In genomic region chr19:48770734-48771472, GRCh38 we compare ENCODE assay signal across 19 cellular contexts. TPM values are rescaled to one million over a fixed set of nuclear protein-coding genes. Genes with fewer than 3 reads are reported as not detected.
DNase-seq lines count a peak whose midpoint lies in the region; ATAC-seq and TF ChIP-seq lines count a peak whose summit lies in the region.
"Had no signal": no experiment of that assay in that cellular context is flagged by ENCODE, and none has a peak within 500 bp of the region (broad histone marks: within the 10 kb centered on the region; RNA-seq: fewer than 3 reads in every experiment).

No MANE protein-coding gene starts in this region.

- no peak overlapping the region for H4K91ac ChIP-seq in trophoblast cell (ENCODE audit: low read depth, low read length)

- no peaks in the 10 kb centered on the region for H3K27me3 ChIP-seq in trophoblast cell (ENCODE audit: insufficient read depth, low read length)
- peaks cover 8% of the 10 kb centered on the region for H3K27me3 ChIP-seq in BE2C
- no peaks in the 10 kb centered on the region for H3K27me3 ChIP-seq in heart left ventricle

- no peak overlapping the region for H2BK5ac ChIP-seq in trophoblast cell (ENCODE audit: low read depth, low read length, poor library complexity)

- no peaks in the 10 kb centered on the region for H3K9me3 ChIP-seq in trophoblast cell (ENCODE audit: insufficient read depth, low read depth, low read length)
- H3K9me3 ChIP-seq in BE2C, result no peaks in the 10 kb centered on the region
- no peaks in the 10 kb centered on the region for H3K9me3 ChIP-seq in heart left ventricle

- H4K12ac ChIP-seq in trophoblast cell (ENCODE audit: low read depth, low read length), result peak overlapping the region; percentile 35

- H3K4ac ChIP-seq in trophoblast cell (ENCODE audit: low read depth, low read length), result no peak overlapping the region

- no peak overlapping the region for H3K4me3 ChIP-seq in epithelial cell of esophagus (ENCODE audit: low read length)
- no peak overlapping the region for H3K4me3 ChIP-seq in trophoblast cell (ENCODE audit: low read depth, low read length)
- no peak overlapping the region for H3K4me3 ChIP-seq in BE2C (ENCODE audit: low read depth, low read length)
- H3K4me3 ChIP-seq in heart left ventricle, result no peak overlapping the region

- no peak overlapping the region for H2BK120ac ChIP-seq in trophoblast cell (ENCODE audit: insufficient read depth, low read length, poor library complexity)

- no peak for ATAC-seq in heart left ventricle
- ATAC-seq: activated T-helper 17 cell treated with anti-CD3 and anti-CD28 coated beads, Interleukin-2, amount 50 U/mL, for 72 hours; natural killer cell treated with Interleukin-12 subunit alpha and Interleukin-12 subunit beta and Interleukin-15 and Interleukin-18, amount 100 ng/mL, for 72 hours had no signal

- peak overlapping the region; percentile 46 for H4K8ac ChIP-seq in trophoblast cell (ENCODE audit: low read depth, low read length)

- no peak overlapping the region for H3K9ac ChIP-seq in trophoblast cell (ENCODE audit: low read length)

- TF ChIP-seq CTCF in epithelial cell of esophagus (IDR thresholded peaks at IDR 0.05; ENCODE audit: insufficient read depth, low read depth, low read length, missing control alignments) (no peak), BE2C (IDR thresholded peaks at IDR 0.05; ENCODE audit: low read depth, low read length) (no peak), heart left ventricle (IDR thresholded peaks at IDR 0.05) (no peak)

- no peaks in the 10 kb centered on the region for H3K79me2 ChIP-seq in trophoblast cell (ENCODE audit: control insufficient read depth, insufficient read depth, low read length, poor library complexity)

- H3K4me2 ChIP-seq in trophoblast cell (ENCODE audit: low read length), result no peak overlapping the region

- TF ChIP-seq POLR2A in heart left ventricle (IDR thresholded peaks at IDR 0.05), result no peak

- no peak overlapping the region for H3K23ac ChIP-seq in trophoblast cell (ENCODE audit: low read length)

- no peak overlapping the region for H3K18ac ChIP-seq in trophoblast cell (ENCODE audit: low read length)

- peak overlapping the region; percentile 79 for H2AFZ ChIP-seq in trophoblast cell (ENCODE audit: insufficient read depth, low read length, poor library complexity)

- no peak overlapping the region for H3K14ac ChIP-seq in trophoblast cell (ENCODE audit: low read length)

- intact Hi-C loops in heart left ventricle (cut with DNase I), result loop anchor here in 1 of 10 donors (10.0 kb wide), 1 partner anchor 96 kb away; the partner anchor contains the start of gene NTN5

- H2AK5ac ChIP-seq in trophoblast cell (ENCODE audit: low read length), result no peak overlapping the region

- H2BK12ac ChIP-seq in trophoblast cell (ENCODE audit: low read length), result no peak overlapping the region

- no peaks in the 10 kb centered on the region for H3K36me3 ChIP-seq in trophoblast cell (ENCODE audit: control insufficient read depth in 1 of 2, insufficient read depth in 2 of 2, low read length in 2 of 2)
- no peaks in the 10 kb centered on the region for H3K36me3 ChIP-seq in BE2C
- H3K36me3 ChIP-seq in heart left ventricle, result no peaks in the 10 kb centered on the region

- no peaks in the 10 kb centered on the region for H3K79me1 ChIP-seq in trophoblast cell (ENCODE audit: low read length)

- no peaks in the 10 kb centered on the region for H3K4me1 ChIP-seq in trophoblast cell (ENCODE audit: control insufficient read depth in 1 of 2, insufficient read depth in 2 of 2, low read length in 2 of 2)
- no peaks in the 10 kb centered on the region for H3K4me1 ChIP-seq in BE2C
- peaks cover 0 to 9% (median 0%) of the 10 kb centered on the region in 12 donors for H3K4me1 ChIP-seq in heart left ventricle

- H3K27ac ChIP-seq in trophoblast cell (ENCODE audit: low read depth, low read length) (no peak overlapping the region), heart left ventricle (no peak overlapping the region)

- no CpG with 5 or more reads among the region's 20 CpGs for WGBS in trophoblast cell (ENCODE audit: extremely low coverage, insufficient coverage, insufficient read length)
- 77 to 83% (median 81%) methylated on average over 20 of the region's 20 CpGs for WGBS in heart left ventricle, 4 donors

- DNase-seq in HPDE6-E6E7 (ENCODE audit: extremely low spot score), result peak; percentile 53
- peak; percentile 82 for DNase-seq in epithelial cell of esophagus (ENCODE audit: low read depth)
- DNase-seq in trophoblast cell, result peak; percentile 68
- DNase-seq in NCI-H524 (lab: John Stamatoyannopoulos, UW), result no peak
- DNase-seq in BE2C, result no peak
- no peak for DNase-seq in heart left ventricle
- DNase-seq: amniotic stem cell; CD4-positive, alpha-beta memory T cell; cerebellar nuclear complex; DMS79; NCI-H1694 treated with DMSO at 0.1 percent for 48 hours; NCI-H446 had no signal

RNA-seq across cellular contexts. Expression of gene FGF21, which starts 15.6 kb away (rescaled TPM):
- polyA plus RNA-seq in trophoblast cell (2013), result 0.74 and 0.75 TPM in 2 replicates
- 9.5 TPM for polyA plus RNA-seq in BE2C (2012; ENCODE audit: insufficient read depth, insufficient read length, low read depth)
- not detected for total RNA-seq in heart left ventricle
- not detected for polyA plus RNA-seq in heart left ventricle
- total RNA-seq: activated CD8-positive, alpha-beta memory T cell treated with anti-CD3 and anti-CD28 coated beads for 36 hours; activated T-helper 17 cell treated with anti-CD3 and anti-CD28 coated beads, Interleukin-2, amount 50 U/mL, for 72 hours; CD4-positive, alpha-beta memory T cell; frontal cortex; HT1080; natural killer cell treated with Interleukin-12 subunit alpha and Interleukin-12 subunit beta and Interleukin-15 and Interleukin-18, amount 100 ng/mL, for 72 hours; pulmonary artery endothelial cell; T-helper 1 cell treated with Interleukin-12 subunit alpha and Interleukin-12 subunit beta and Interleukin-4 antibody, amounts not matched to agents 30 ng/mL and 1 ng/mL, for 36 hours had no signal
- polyA plus RNA-seq: CD4-positive, alpha-beta memory T cell had no signal

RNA-seq across cellular contexts. Expression of gene FUT1, which starts 18.5 kb away (rescaled TPM):
- 0.71 and 0.79 TPM in 2 replicates for polyA plus RNA-seq in trophoblast cell (2013)
- 6.3 TPM for polyA plus RNA-seq in BE2C (2012; ENCODE audit: insufficient read depth, insufficient read length, low read depth)
- total RNA-seq in heart left ventricle, result 1 to 10 TPM; 1.8 to 6.2 (median 2.7) TPM
- polyA plus RNA-seq in heart left ventricle, result 1 to 10 TPM; 2.3 to 3.0 TPM
- total RNA-seq: HT1080 had no signal

RNA-seq across cellular contexts. Expression of gene IZUMO1, which starts 24.2 kb away (rescaled TPM):
- 0.08 and 0.10 TPM in 2 replicates for polyA plus RNA-seq in trophoblast cell (2013)
- not detected for polyA plus RNA-seq in BE2C (2012; ENCODE audit: insufficient read depth, insufficient read length, low read depth)
- total RNA-seq in heart left ventricle, result under 1 TPM; 0.13 to 0.56 (median 0.42) TPM
- polyA plus RNA-seq in heart left ventricle, result under 1 TPM; 0.53 to 0.93 TPM
- total RNA-seq: activated CD8-positive, alpha-beta memory T cell treated with anti-CD3 and anti-CD28 coated beads for 36 hours; activated T-helper 17 cell treated with anti-CD3 and anti-CD28 coated beads, Interleukin-2, amount 50 U/mL, for 72 hours; CD4-positive, alpha-beta memory T cell; frontal cortex; HT1080; natural killer cell treated with Interleukin-12 subunit alpha and Interleukin-12 subunit beta and Interleukin-15 and Interleukin-18, amount 100 ng/mL, for 72 hours; T-helper 1 cell treated with Interleukin-12 subunit alpha and Interleukin-12 subunit beta and Interleukin-4 antibody, amounts not matched to agents 30 ng/mL and 1 ng/mL, for 36 hours had no signal
- polyA plus RNA-seq: CD4-positive, alpha-beta memory T cell had no signal

RNA-seq across cellular contexts. Expression of gene RASIP1, which starts 30.5 kb away (rescaled TPM):
- 0.53 and 0.64 TPM in 2 replicates for polyA plus RNA-seq in trophoblast cell (2013)
- 0.82 TPM for polyA plus RNA-seq in BE2C (2012; ENCODE audit: insufficient read depth, insufficient read length, low read depth)
- total RNA-seq in heart left ventricle, result 10 to 100 TPM; 10.0 to 28.1 (median 15.3) TPM
- polyA plus RNA-seq in heart left ventricle, result 10 to 100 TPM; 14.6 to 15.7 TPM
- total RNA-seq: HT1080 had no signal

RNA-seq across cellular contexts. Expression of gene BCAT2, which starts 39.9 kb away (rescaled TPM):
- polyA plus RNA-seq in trophoblast cell (2013), result 13.9 and 14.9 TPM in 2 replicates
- 56.1 TPM for polyA plus RNA-seq in BE2C (2012; ENCODE audit: insufficient read depth, insufficient read length, low read depth)
- total RNA-seq in heart left ventricle, result 100 to 1,000 TPM in 1 of 9 donors, 10 to 100 TPM in 8; 39.8 to 103 (median 61.7) TPM
- 10 to 100 TPM; 62.5 to 84.7 TPM for polyA plus RNA-seq in heart left ventricle

Comparison
In these comparisons a context has a peak if more than half of its experiments do, and no peak if none do; other contexts are left out.
1. DNase-seq: peak in HPDE6-E6E7 (single experiment), epithelial cell of esophagus (single experiment) and trophoblast cell (2 of 2); none in NCI-H524 (0 of 2), BE2C (single experiment) and heart left ventricle (0 of 5).